12 cellular contexts compared by ENCODE assay signal in the genomic region with DNA sequence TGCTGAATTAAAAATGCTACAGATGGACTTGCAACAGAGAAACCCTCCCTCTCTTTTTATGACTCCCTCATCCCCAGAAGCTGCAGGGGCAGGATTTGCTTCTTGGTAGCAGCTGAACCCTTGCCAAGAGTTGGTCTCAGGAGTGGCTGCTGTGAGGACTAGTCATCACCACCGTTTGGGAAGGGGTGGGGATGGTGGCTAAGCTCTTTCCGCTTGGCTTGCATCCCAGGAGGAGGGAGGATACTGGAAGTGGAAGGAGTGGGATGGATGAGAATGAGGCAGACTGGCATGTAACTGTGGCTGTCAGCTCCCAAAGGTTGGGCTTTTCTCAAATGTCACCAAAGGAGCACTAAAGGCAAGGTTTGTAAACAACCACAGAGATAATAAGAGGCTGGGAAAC. TPM values are rescaled to one million over a fixed set of nuclear protein-coding genes. Genes with fewer than 3 reads are reported as not detected.
DNase-seq lines count a peak whose midpoint lies in the region; ATAC-seq and TF ChIP-seq lines count a peak whose summit lies in the region.
"Had no signal": no experiment of that assay in that cellular context is flagged by ENCODE, and none has a peak within 500 bp of the region (broad histone marks: within the 10 kb centered on the region; RNA-seq: fewer than 3 reads in every experiment).

No MANE protein-coding gene starts in this region.

- no peak overlapping the region for H3K4me3 ChIP-seq in right atrium auricular region
- no peak overlapping the region for H3K4me3 ChIP-seq in foreskin fibroblast (ENCODE audit: low read depth in 1 of 2, low read length in 2 of 2)
- H3K4me3 ChIP-seq in coronary artery, result no peak overlapping the region
- H3K4me3 ChIP-seq: BLaER1 treated with 17β-estradiol and CSF1 and Interleukin-3, amounts not matched to agents 10 nM and 100 nM; colonic mucosa had no signal

- no peaks in the 10 kb centered on the region for H3K9me3 ChIP-seq in right atrium auricular region
- H3K9me3 ChIP-seq: BLaER1 treated with 17β-estradiol and CSF1 and Interleukin-3, amounts not matched to agents 10 nM and 100 nM; colonic mucosa had no signal

- H3K36me3 ChIP-seq in right atrium auricular region, result no peaks in the 10 kb centered on the region
- H3K36me3 ChIP-seq: BLaER1 treated with 17β-estradiol and CSF1 and Interleukin-3, amounts not matched to agents 10 nM and 100 nM; colonic mucosa had no signal

- no peak for TF ChIP-seq CTCF in right atrium auricular region (IDR thresholded peaks at IDR 0.05)
- no peak for TF ChIP-seq CTCF in foreskin fibroblast (IDR thresholded peaks at IDR 0.05; ENCODE audit: low read depth, low read length)
- no peak for TF ChIP-seq CTCF in coronary artery (IDR thresholded peaks at IDR 0.05)

- intact Hi-C loops in Right ventricle myocardium superior (cut with DNase I), result no loop called here

- H3K4me1 ChIP-seq in right atrium auricular region, result no peaks in the 10 kb centered on the region
- H3K4me1 ChIP-seq: BLaER1 treated with 17β-estradiol and CSF1 and Interleukin-3, amounts not matched to agents 10 nM and 100 nM; colonic mucosa had no signal

- no peaks in the 10 kb centered on the region for H3K27me3 ChIP-seq in right atrium auricular region
- H3K27me3 ChIP-seq: BLaER1 treated with 17β-estradiol and CSF1 and Interleukin-3, amounts not matched to agents 10 nM and 100 nM; colonic mucosa had no signal

- H3K27ac ChIP-seq in right atrium auricular region (no peak overlapping the region), coronary artery (no peak overlapping the region)
- H3K27ac ChIP-seq: BLaER1 treated with 17β-estradiol and CSF1 and Interleukin-3, amounts not matched to agents 10 nM and 100 nM; colonic mucosa had no signal

- DNase-seq in Right ventricle myocardium superior (peak; percentile 40), right atrium auricular region (ENCODE audit: low spot score) (no peak), RPMI7951 (ENCODE audit: low read depth) (peak; percentile 95), foreskin fibroblast (peak; percentile 61 to 86), coronary artery (ENCODE audit: low spot score) (no peak), medulla oblongata (ENCODE audit: extremely low spot score) (no peak), T-helper 2 cell (no peak)
- DNase-seq: activated CD8-positive, alpha-beta memory T cell treated with anti-CD3 and anti-CD28 coated beads, Interleukin-2, amount 50 U/mL, for 4 hours; colonic mucosa; posterior cingulate gyrus had no signal

- ATAC-seq in Right ventricle myocardium superior (ENCODE audit: poor library complexity) (no peak), HG02885 (IDR thresholded peaks at IDR 0.05; ENCODE audit: poor library complexity, unreplicated experiment) (no peak)

RNA-seq across cellular contexts. Expression of gene COL24A1, which starts 50.8 kb away (rescaled TPM):
- total RNA-seq in Right ventricle myocardium superior (1.9 TPM), right atrium auricular region (1 to 10 TPM in 1 of 2 donors, under 1 TPM in 1; 0.67 to 1.0 TPM)
- total RNA-seq in RPMI7951 (2014; rRNA removed; shearing (Covaris generic)), result 0.98 and 1.2 TPM in 2 replicates

Comparison
In these comparisons a context has a peak if more than half of its experiments do, and no peak if none do; other contexts are left out.
1. DNase-seq: peak in Right ventricle myocardium superior (single experiment), RPMI7951 (single experiment) and foreskin fibroblast (2 of 2); none in right atrium auricular region (single experiment), coronary artery (single experiment), medulla oblongata (single experiment) and T-helper 2 cell (0 of 5).